In genomic region chr1:230137328-230137815, GRCh38 we compare ENCODE assay signal across 22 cellular contexts.
DNase-seq lines count a peak whose midpoint lies in the region; ATAC-seq, FAIRE-seq and TF ChIP-seq lines count a peak whose summit lies in the region.
"Had no signal": no experiment of that assay in that cellular context is flagged by ENCODE, and none has a peak within 500 bp of the region (broad histone marks: within the 10 kb centered on the region; RNA-seq: fewer than 3 reads in every experiment).

No MANE protein-coding gene starts in this region.

- H3K9ac ChIP-seq in K562 (ENCODE audit: insufficient read depth in 1 of 2, low read depth in 2 of 2, low read length in 2 of 2) = peak overlapping the region in 1 of 2 experiments; percentile 34; a peak in 2 of 4 replicates

- ATAC-seq in left cardiac atrium (peak; percentile 11 to 35), Right ventricle myocardium superior (ENCODE audit: poor library complexity) (no peak), K562 (no peak), GM21825 (IDR thresholded peaks at IDR 0.05; ENCODE audit: unreplicated experiment) (no peak)
- ATAC-seq: activated CD8-positive, alpha-beta T cell treated with anti-CD3 and anti-CD28 coated beads for 36 hours; activated T-cell treated with anti-CD3 and anti-CD28 coated beads, Interleukin-2, amount 50 U/mL, for 4 hours; naive thymus-derived CD4-positive, alpha-beta T cell; PC-3 had no signal

- H3K27me3 ChIP-seq in K562 (ENCODE audit: control insufficient read depth in 2 of 2, insufficient read depth in 2 of 2, low read length in 2 of 2) (no peaks in the 10 kb centered on the region), thyroid gland (no peaks in the 10 kb centered on the region)
- H3K27me3 ChIP-seq: MG63, ovary, SJSA1 had no signal

- in situ Hi-C loops in K562 (cut with MboI) = no loop called here

- H2AFZ ChIP-seq in K562 (ENCODE audit: low read depth, low read length) = no peak overlapping the region

- BruUV-seq in K562 (replicated peaks; lab: Mats Ljungman, UMichigan) = no TSS peak

- no peak overlapping the region for H3K4me2 ChIP-seq in K562 (ENCODE audit: insufficient read depth, low read length)

- H3K4me3 ChIP-seq in K562 (no peak overlapping the region), fibroblast of the aortic adventitia (ENCODE audit: low read depth, low read length) (no peak overlapping the region), thyroid gland (replicated peaks in 1 of 3) (no peak overlapping the region)
- H3K4me3 ChIP-seq: MG63, ovary, SJSA1 had no signal

- H3K4me1 ChIP-seq in K562 (replicated peaks in 1 of 2; ENCODE audit: control insufficient read depth in 2 of 2, insufficient read depth in 2 of 2, low read length in 2 of 2) (peaks cover 48 to 50% of the 10 kb centered on the region in 2 experiments), thyroid gland (peaks cover 17 to 37% of the 10 kb centered on the region in 2 donors)

- TF ChIP-seq EP300 in K562 (IDR thresholded peaks at IDR 0.05; ENCODE audit: low read length) = no peak

- FAIRE-seq in K562 (lab: Jason Lieb, UNC) = peak; percentile 6

- WGBS in K562 (ENCODE audit: insufficient coverage, low coverage, missing lambda C conversion rate) = 31% methylated on average over 5 of the region's 5 CpGs
- 24 to 36% methylated on average over 5 of the region's 5 CpGs for WGBS in thyroid gland, 2 donors

- no peak for TF ChIP-seq RAD21 in K562 (CRISPR knock-in tag; conservative IDR thresholded peaks at IDR 0.05 in 1 of 2, IDR thresholded peaks at IDR 0.05 in 1 of 2)

- intact Hi-C loops in left cardiac atrium (cut with DNase I) = no loop called here
- intact Hi-C loops in Right ventricle myocardium superior (cut with DNase I) = no loop called here
- intact Hi-C loops in K562 (cut with micrococcal nuclease) = no loop called here
- intact Hi-C loops in thyroid gland (cut with DNase I) = no loop called here

- no peak for TF ChIP-seq CTCF in K562 (IDR thresholded peaks at IDR 0.05 in 2 of 3, conservative IDR thresholded peaks at IDR 0.05 in 1 of 3; ENCODE audit: insufficient read depth in 2 of 3, low read depth in 1 of 3, low read length in 3 of 3)
- TF ChIP-seq CTCF in fibroblast of the aortic adventitia (IDR thresholded peaks at IDR 0.05; ENCODE audit: insufficient read depth, low read length) = no peak
- no peak for TF ChIP-seq CTCF in thyroid gland (IDR thresholded peaks at IDR 0.05)

- CTCF ChIA-PET in K562 (lab: Yijun Ruan, JAX; ENCODE audit: low intra/inter-chr PET ratio) = no interaction called here

- peaks cover 93% of the 10 kb centered on the region for H3K79me2 ChIP-seq in K562 (ENCODE audit: control insufficient read depth, insufficient read depth, low read length)

- no peak for DNase-seq in left cardiac atrium
- no peak for DNase-seq in Right ventricle myocardium superior
- no peak for DNase-seq in K562 (ENCODE audit: extremely low read depth in 1 of 4, low spot score in 3 of 4)
- peak; percentile 52 for DNase-seq in fibroblast of the aortic adventitia (ENCODE audit: low read depth)
- peak; percentile 63 to 67 for DNase-seq in thyroid gland
- DNase-seq in NAMALWA (ENCODE audit: low spot score) = no peak
- DNase-seq in mucosa of gallbladder (ENCODE audit: low spot score) = no peak
- DNase-seq: activated CD4-positive, CD25-positive, alpha-beta regulatory T cell; activated CD8-positive, alpha-beta T cell treated with anti-CD3 and anti-CD28 coated beads for 36 hours; activated naive CD4-positive, alpha-beta T cell treated with anti-CD3 and anti-CD28 coated beads, Interleukin-2, amount 50 U/mL, for 16 hours; activated T-cell treated with anti-CD3 and anti-CD28 coated beads, Interleukin-2, amount 50 U/mL, for 4 hours; IMR-90; mesendoderm; MG63; naive thymus-derived CD4-positive, alpha-beta T cell; NCI-H2227 treated with DMSO at 0.1 percent for 48 hours; NCI-H748 treated with DMSO at 0.1 percent for 48 hours; PC-3; stimulated activated CD4-positive, alpha-beta T cell treated with anti-CD3 and anti-CD28 coated beads, Interleukin-15, amount 100 ng/mL, for 24 hours had no signal

- POLR2A ChIA-PET in K562 (lab: Yijun Ruan, JAX) = interaction anchor here (0.7 to 2.4 kb wide), 6 partner anchors 8 to 87 kb away, joined by 3 to 11 read pairs (median 4); no protein-coding TSS in a partner anchor

- H3K36me3 ChIP-seq in K562 (ENCODE audit: control insufficient read depth, insufficient read depth, low read length) (peaks cover 17% of the 10 kb centered on the region; the same call in 2 of the 3 replicates), thyroid gland (no peaks in the 10 kb centered on the region)
- H3K36me3 ChIP-seq: ovary, SJSA1 had no signal

- no peak overlapping the region for H3K27ac ChIP-seq in K562 (ENCODE audit: extremely low read depth, low read depth, low read length)
- H3K27ac ChIP-seq in thyroid gland = peak overlapping the region; percentile 23 to 50 (median 39)
- H3K27ac ChIP-seq: SJSA1 had no signal

- no peaks in the 10 kb centered on the region; the same call in 1 of the 2 replicates for H4K20me1 ChIP-seq in K562 (replicated peaks; ENCODE audit: control insufficient read depth, insufficient read depth, low read length)

- no peaks in the 10 kb centered on the region for H3K9me1 ChIP-seq in K562 (ENCODE audit: control insufficient read depth, insufficient read depth, low read length)

- TF ChIP-seq POLR2A in K562 (conservative IDR thresholded peaks at IDR 0.05) = no peak
- no peak for TF ChIP-seq POLR2A in thyroid gland (IDR thresholded peaks at IDR 0.05)

- H3K9me3 ChIP-seq in K562 (replicated peaks; ENCODE audit: control insufficient read depth, insufficient read depth, low read depth, low read length) (no peaks in the 10 kb centered on the region), thyroid gland (no peaks in the 10 kb centered on the region)
- H3K9me3 ChIP-seq: MG63, ovary, SJSA1 had no signal

TF ChIP-seq in K562, 482 proteins besides CTCF, POLR2A, EP300 and RAD21:
- TF ChIP-seq GABPB1 (CRISPR knock-in tag; IDR thresholded peaks at IDR 0.05) = 0 out of 2 replicates have a peak, but pooled peaks have one; percentile 26
- no peak for TF ChIP-seq KAT7 (CRISPR knock-in tag; IDR thresholded peaks at IDR 0.05; ENCODE audit: borderline replicate concordance)

Comparison
In these comparisons a context has a peak if more than half of its experiments do, and no peak if none do; other contexts are left out.
1. ATAC-seq: peak in left cardiac atrium (2 of 2); none in Right ventricle myocardium superior (single experiment), K562 (single experiment) and GM21825 (single experiment).
2. DNase-seq: peak in fibroblast of the aortic adventitia (single experiment) and thyroid gland (2 of 2); none in left cardiac atrium (single experiment), Right ventricle myocardium superior (single experiment), K562 (0 of 4), NAMALWA (single experiment) and mucosa of gallbladder (single experiment).